ENCODE assay signal across 12 cellular contexts in the genomic region with DNA sequence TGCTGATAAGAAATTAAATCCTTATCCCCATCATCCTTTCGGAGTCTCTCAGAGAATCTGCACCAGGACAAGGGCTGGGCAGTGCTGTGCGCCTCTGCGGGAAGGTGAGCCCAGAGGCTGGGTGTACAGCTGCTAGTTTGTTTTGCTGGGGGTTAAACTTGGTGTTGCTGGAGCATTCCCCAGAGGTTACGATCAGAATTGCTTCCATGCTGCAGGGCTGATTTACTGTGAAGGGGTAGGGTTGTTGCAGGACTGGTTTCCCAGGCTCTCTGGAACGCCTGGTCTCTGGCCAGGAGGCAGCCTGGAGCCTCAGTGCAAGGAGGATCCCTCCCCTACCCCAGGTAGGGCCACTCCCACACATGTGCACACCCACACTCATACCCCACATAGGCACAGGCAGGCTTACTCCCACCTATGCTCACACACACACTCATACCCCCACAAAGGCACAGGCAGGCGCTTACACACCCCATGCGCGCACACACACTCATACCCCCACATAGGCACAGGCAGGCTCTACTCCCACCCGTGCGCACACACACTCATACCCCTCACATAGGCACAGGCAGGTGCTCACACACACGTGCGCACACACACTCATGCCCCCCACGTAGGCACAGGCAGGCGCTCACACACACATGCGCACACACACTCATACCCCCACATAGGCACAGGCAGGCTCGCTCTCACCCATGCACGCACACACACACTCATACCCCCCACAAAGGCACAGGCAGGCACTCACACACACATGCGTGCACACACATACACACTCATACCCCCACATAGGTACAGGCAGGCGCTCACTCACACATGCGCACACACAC. TPM values are rescaled to one million over a fixed set of nuclear protein-coding genes. Genes with fewer than 3 reads are reported as not detected.
A peak's percentile ranks its signal among the peaks of the same experiment; 100 is the strongest.
DNase-seq lines count a peak whose midpoint lies in the region; ATAC-seq and TF ChIP-seq lines count a peak whose summit lies in the region.
"Had no signal": no experiment of that assay in that cellular context is flagged by ENCODE, and none has a peak within 500 bp of the region (broad histone marks: within the 10 kb centered on the region; RNA-seq: fewer than 3 reads in every experiment).

No MANE protein-coding gene starts in this region.

- H3K27ac ChIP-seq in RWPE2 (ENCODE audit: poor library complexity, severe bottlenecking) = no peak overlapping the region
- H3K27ac ChIP-seq in lower lobe of right lung = no peak overlapping the region
- H3K27ac ChIP-seq: cardiac muscle cell had no signal

- peak overlapping the region; percentile 13 for H3K27ac Mint-ChIP-seq in activated naive CD8-positive, alpha-beta T cell treated with anti-CD3 and anti-CD28 coated beads, Interleukin-2, amount 10 ng/mL, durations not matched to agents 7 days and 5 days
- no peak overlapping the region for H3K27ac Mint-ChIP-seq in activated naive CD8-positive, alpha-beta T cell treated with anti-CD3 and anti-CD28 coated beads for 36 hours

- H3K9me3 ChIP-seq in RWPE2 (ENCODE audit: severe bottlenecking) (no peaks in the 10 kb centered on the region), lower lobe of right lung (no peaks in the 10 kb centered on the region)

- no peak for ATAC-seq in activated naive CD8-positive, alpha-beta T cell treated with anti-CD3 and anti-CD28 coated beads, Interleukin-2, amount 10 ng/mL, durations not matched to agents 7 days and 5 days (ENCODE audit: low read depth)
- ATAC-seq in RWPE2 (ENCODE audit: low read depth) (peak; percentile 59; the same call in 2 of the 3 replicates), lower lobe of right lung (peak; percentile 86 to 87), HG03457 (IDR thresholded peaks at IDR 0.05; ENCODE audit: unreplicated experiment) (no peak)
- ATAC-seq: left ventricle myocardium superior had no signal

- no peaks in the 10 kb centered on the region for H3K36me3 ChIP-seq in RWPE2 (ENCODE audit: low read depth)
- H3K36me3 ChIP-seq in lower lobe of right lung = no peaks in the 10 kb centered on the region
- H3K36me3 ChIP-seq: cardiac muscle cell had no signal

- no peak for TF ChIP-seq CTCF in RWPE2 (IDR thresholded peaks at IDR 0.05; ENCODE audit: poor library complexity, severe bottlenecking)
- TF ChIP-seq CTCF in lower lobe of right lung (IDR thresholded peaks at IDR 0.05) = no peak

- POLR2A ChIA-PET in activated naive CD8-positive, alpha-beta T cell treated with anti-CD3 and anti-CD28 coated beads, Interleukin-2, amount 10 ng/mL, durations not matched to agents 7 days and 5 days (lab: Charles Lee) = no interaction called here

- DNase-seq in activated naive CD8-positive, alpha-beta T cell treated with anti-CD3 and anti-CD28 coated beads, Interleukin-2, amount 10 ng/mL, durations not matched to agents 7 days and 5 days = no peak
- DNase-seq in activated naive CD8-positive, alpha-beta T cell treated with anti-CD3 and anti-CD28 coated beads for 36 hours = no peak
- DNase-seq in RWPE2 (ENCODE audit: low spot score) (no peak), lower lobe of right lung (peak; percentile 73), ureter (ENCODE audit: low spot score) (peak; percentile 72), cerebellum (ENCODE audit: low spot score) (no peak)
- no peak for DNase-seq in activated CD4-positive, alpha-beta T cell treated with anti-CD3 and anti-CD28 coated beads for 48 hours
- DNase-seq: left ventricle myocardium superior, MM.1S had no signal

- H3K27me3 Mint-ChIP-seq in activated naive CD8-positive, alpha-beta T cell treated with anti-CD3 and anti-CD28 coated beads, Interleukin-2, amount 10 ng/mL, durations not matched to agents 7 days and 5 days = no peaks in the 10 kb centered on the region
- no peaks in the 10 kb centered on the region for H3K27me3 Mint-ChIP-seq in activated naive CD8-positive, alpha-beta T cell treated with anti-CD3 and anti-CD28 coated beads for 36 hours

- no peaks in the 10 kb centered on the region for H3K9me3 Mint-ChIP-seq in activated naive CD8-positive, alpha-beta T cell treated with anti-CD3 and anti-CD28 coated beads, Interleukin-2, amount 10 ng/mL, durations not matched to agents 7 days and 5 days
- no peaks in the 10 kb centered on the region for H3K9me3 Mint-ChIP-seq in activated naive CD8-positive, alpha-beta T cell treated with anti-CD3 and anti-CD28 coated beads for 36 hours
- H3K9me3 Mint-ChIP-seq: activated T-cell treated with anti-CD3 and anti-CD28 coated beads, Interleukin-2, amount 50 U/mL, for 4 hours had no signal

- H3K4me1 Mint-ChIP-seq in activated naive CD8-positive, alpha-beta T cell treated with anti-CD3 and anti-CD28 coated beads, Interleukin-2, amount 10 ng/mL, durations not matched to agents 7 days and 5 days = peaks cover 18% of the 10 kb centered on the region
- peaks cover 25% of the 10 kb centered on the region for H3K4me1 Mint-ChIP-seq in activated naive CD8-positive, alpha-beta T cell treated with anti-CD3 and anti-CD28 coated beads for 36 hours

- H3K4me3 ChIP-seq in RWPE2 (ENCODE audit: severe bottlenecking) = no peak overlapping the region
- no peak overlapping the region for H3K4me3 ChIP-seq in lower lobe of right lung
- H3K4me3 ChIP-seq: cardiac muscle cell had no signal

- H3K27me3 ChIP-seq in RWPE2 (ENCODE audit: insufficient read depth, poor library complexity, severe bottlenecking) (no peaks in the 10 kb centered on the region), lower lobe of right lung (ENCODE audit: low read depth) (no peaks in the 10 kb centered on the region)
- H3K27me3 ChIP-seq: cardiac muscle cell had no signal

- H3K4me1 ChIP-seq in RWPE2 (ENCODE audit: insufficient read depth, poor library complexity, severe bottlenecking) (peaks cover 7% of the 10 kb centered on the region), lower lobe of right lung (peaks cover 26% of the 10 kb centered on the region)

- no peak overlapping the region for H3K4me3 Mint-ChIP-seq in activated naive CD8-positive, alpha-beta T cell treated with anti-CD3 and anti-CD28 coated beads, Interleukin-2, amount 10 ng/mL, durations not matched to agents 7 days and 5 days
- no peak overlapping the region for H3K4me3 Mint-ChIP-seq in activated naive CD8-positive, alpha-beta T cell treated with anti-CD3 and anti-CD28 coated beads for 36 hours

- peaks cover 3% of the 10 kb centered on the region for H3K36me3 Mint-ChIP-seq in activated naive CD8-positive, alpha-beta T cell treated with anti-CD3 and anti-CD28 coated beads, Interleukin-2, amount 10 ng/mL, durations not matched to agents 7 days and 5 days
- H3K36me3 Mint-ChIP-seq in activated naive CD8-positive, alpha-beta T cell treated with anti-CD3 and anti-CD28 coated beads for 36 hours = no peaks in the 10 kb centered on the region

- intact Hi-C loops in lower lobe of right lung (cut with DNase I) = no loop called here

RNA-seq across cellular contexts. Expression of gene CNNM4, which starts 11.3 kb away (rescaled TPM):
- 1 to 10 TPM; 6.9 to 7.9 TPM for total RNA-seq in activated naive CD8-positive, alpha-beta T cell treated with anti-CD3 and anti-CD28 coated beads, Interleukin-2, amount 10 ng/mL, durations not matched to agents 7 days and 5 days
- total RNA-seq in activated naive CD8-positive, alpha-beta T cell treated with anti-CD3 and anti-CD28 coated beads for 36 hours = 1 to 10 TPM; 5.9 to 6.2 TPM
- total RNA-seq in lower lobe of right lung = 15.7 TPM
- 16.0 TPM for total RNA-seq in ureter
- 8.1 TPM for total RNA-seq in cerebellum

RNA-seq across cellular contexts. Expression of gene LMAN2L, which starts 32.1 kb away (rescaled TPM):
- total RNA-seq in activated naive CD8-positive, alpha-beta T cell treated with anti-CD3 and anti-CD28 coated beads, Interleukin-2, amount 10 ng/mL, durations not matched to agents 7 days and 5 days = 1 to 10 TPM; 7.2 to 7.3 TPM
- 1 to 10 TPM; 4.5 to 5.2 TPM for total RNA-seq in activated naive CD8-positive, alpha-beta T cell treated with anti-CD3 and anti-CD28 coated beads for 36 hours
- total RNA-seq in lower lobe of right lung (20.9 TPM), ureter (19.1 TPM), cerebellum (19.7 TPM)

RNA-seq across cellular contexts. Expression of gene CNNM3, which starts 44.1 kb away (rescaled TPM):
- 10 to 100 TPM; 34.6 to 34.7 TPM for total RNA-seq in activated naive CD8-positive, alpha-beta T cell treated with anti-CD3 and anti-CD28 coated beads, Interleukin-2, amount 10 ng/mL, durations not matched to agents 7 days and 5 days
- total RNA-seq in activated naive CD8-positive, alpha-beta T cell treated with anti-CD3 and anti-CD28 coated beads for 36 hours = 10 to 100 TPM; 15.5 to 17.2 TPM
- total RNA-seq in lower lobe of right lung (29.0 TPM), ureter (18.9 TPM), cerebellum (16.1 TPM)

Comparison
In these comparisons a context has a peak if more than half of its experiments do, and no peak if none do; other contexts are left out.
1. ATAC-seq: peak in RWPE2 (single experiment) and lower lobe of right lung (2 of 2); none in activated naive CD8-positive, alpha-beta T cell treated with anti-CD3 and anti-CD28 coated beads, Interleukin-2, amount 10 ng/mL, durations not matched to agents 7 days and 5 days (single experiment) and HG03457 (single experiment).
2. DNase-seq: peak in lower lobe of right lung (single experiment) and ureter (single experiment); none in activated naive CD8-positive, alpha-beta T cell treated with anti-CD3 and anti-CD28 coated beads, Interleukin-2, amount 10 ng/mL, durations not matched to agents 7 days and 5 days (single experiment), activated naive CD8-positive, alpha-beta T cell treated with anti-CD3 and anti-CD28 coated beads for 36 hours (single experiment), RWPE2 (single experiment), activated CD4-positive, alpha-beta T cell treated with anti-CD3 and anti-CD28 coated beads for 48 hours (single experiment) and cerebellum (single experiment).